ENCODE assay signal across 7 cellular contexts in genomic region chr19:14249012-14249754, GRCh38. TPM values are rescaled to one million over a fixed set of nuclear protein-coding genes. Genes with fewer than 3 reads are reported as not detected.
DNase-seq lines count a peak whose midpoint lies in the region; ATAC-seq, FAIRE-seq and TF ChIP-seq lines count a peak whose summit lies in the region.
"Not testable (repeated sequence)": the region's sequence is repeated elsewhere in the genome, so short reads cannot be mapped to it uniquely, and the experiment has no call there.

No MANE protein-coding gene starts in this region.

- not testable (repeated sequence) for TF ChIP-seq CTCF in GM12875 (IDR thresholded peaks at IDR 0.05; ENCODE audit: borderline replicate concordance, insufficient read depth, low read depth, low read length); WTC11 (IDR thresholded peaks at IDR 0.05); astrocyte (IDR thresholded peaks at IDR 0.05; ENCODE audit: insufficient read depth, low read depth, low read length); foreskin fibroblast (IDR thresholded peaks at IDR 0.05; ENCODE audit: low read depth, low read length); mesothelial cell of epicardium (IDR thresholded peaks at IDR 0.05; ENCODE audit: unreplicated experiment)

- not testable (repeated sequence) for H3K36me3 ChIP-seq in astrocyte (ENCODE audit: insufficient read depth, low read length); small intestine (ENCODE audit: control insufficient read depth in 2 of 2, insufficient read depth in 2 of 2, low read length in 2 of 2)

- peak overlapping the region; percentile 82 for H3K4me2 ChIP-seq in astrocyte (ENCODE audit: low read length)

- peak overlapping the region; percentile 58 for H3K9ac ChIP-seq in astrocyte (ENCODE audit: low read length)

- DNase-seq in NCI-H2196 (lab: John Stamatoyannopoulos, UW; ENCODE audit: unreplicated experiment): peak; percentile 24
- peak; percentile 75 for DNase-seq in WTC11 (ENCODE audit: low spot score)
- not testable (repeated sequence) for DNase-seq in astrocyte (ENCODE audit: low read depth); small intestine
- DNase-seq in foreskin fibroblast: peak in 1 of 2 donors; percentile 36
- peak; percentile 22 to 63 for DNase-seq in mesothelial cell of epicardium (ENCODE audit: low spot score in 2 of 2, unreplicated experiment in 2 of 2)

- H3K36me3 Mint-ChIP-seq in WTC11; astrocyte (ENCODE audit: low read depth, unreplicated experiment); mesothelial cell of epicardium: not testable (repeated sequence)

- not testable (repeated sequence) for FAIRE-seq in astrocyte (lab: Jason Lieb, UNC); small intestine (lab: Jason Lieb, UNC)

- H3K27me3 Mint-ChIP-seq in WTC11 (ENCODE audit: low read depth) (peaks cover 11% of the 10 kb centered on the region), astrocyte (ENCODE audit: low read depth, unreplicated experiment) (peaks cover 13% of the 10 kb centered on the region)
- H3K27me3 Mint-ChIP-seq in mesothelial cell of epicardium (ENCODE audit: low read depth): not testable (repeated sequence)

- H4K20me1 ChIP-seq in astrocyte (ENCODE audit: insufficient read depth, low read length): not testable (repeated sequence)

- 0 to 5% (median 2%) methylated on average over 20 to 39 of the region's 39 CpGs for WGBS in small intestine, 3 donors

- H3K27ac ChIP-seq in astrocyte (ENCODE audit: low read depth, low read length): not testable (repeated sequence)
- peak overlapping the region in 1 of 2 donors; percentile 14 for H3K27ac ChIP-seq in small intestine (ENCODE audit: low read depth in 1 of 2, low read length in 1 of 2)

- peak overlapping the region; percentile 56 for H2AFZ ChIP-seq in astrocyte (ENCODE audit: low read depth, low read length)

- POLR2A ChIA-PET in WTC11 (lab: Charles Lee): interaction anchor here (0.6 to 1.2 kb wide), 5 partner anchors 11 to 1289 kb away, joined by 3 to 4 read pairs (median 3); no protein-coding TSS in a partner anchor

- H3K4me1 Mint-ChIP-seq in WTC11 (peaks cover 17% of the 10 kb centered on the region), mesothelial cell of epicardium (peaks cover 13% of the 10 kb centered on the region)
- not testable (repeated sequence) for H3K4me1 Mint-ChIP-seq in astrocyte (ENCODE audit: low read depth, unreplicated experiment)

- peak overlapping the region; percentile 45 for H3K27ac Mint-ChIP-seq in WTC11
- peak overlapping the region; percentile 47 for H3K27ac Mint-ChIP-seq in astrocyte (ENCODE audit: unreplicated experiment)
- H3K27ac Mint-ChIP-seq in mesothelial cell of epicardium: peak overlapping the region; percentile 69

- not testable (repeated sequence) for H3K9me3 ChIP-seq in astrocyte (ENCODE audit: insufficient read depth, low read depth, low read length); small intestine (ENCODE audit: control insufficient read depth, low read depth)

- H3K4me3 Mint-ChIP-seq in WTC11 (peak overlapping the region; percentile 63), astrocyte (ENCODE audit: unreplicated experiment) (peak overlapping the region; percentile 64), mesothelial cell of epicardium (peak overlapping the region; percentile 66)

- H3K27me3 ChIP-seq in astrocyte (ENCODE audit: insufficient read depth, low read length); small intestine (ENCODE audit: control insufficient read depth in 2 of 2, insufficient read depth in 2 of 2, low read length in 2 of 2): not testable (repeated sequence)

- H3K4me3 ChIP-seq in GM12875 (ENCODE audit: low read depth, low read length): peak overlapping the region; percentile 29
- peak overlapping the region; percentile 23 for H3K4me3 ChIP-seq in astrocyte (ENCODE audit: insufficient read depth, low read depth, low read length)
- peak overlapping the region; percentile 39 to 45 for H3K4me3 ChIP-seq in foreskin fibroblast (ENCODE audit: low read depth in 1 of 2, low read length in 2 of 2)
- peak overlapping the region; percentile 35 to 43 for H3K4me3 ChIP-seq in small intestine (ENCODE audit: low read depth in 1 of 2, low read length in 2 of 2)

- H3K9me3 Mint-ChIP-seq in WTC11; astrocyte (ENCODE audit: unreplicated experiment); mesothelial cell of epicardium: not testable (repeated sequence)

- CTCF ChIA-PET in WTC11 (lab: Charles Lee): interaction anchor here (0.5 to 1.1 kb wide), 4 partner anchors 40 to 99 kb away, joined by 3 to 8 read pairs (median 6); no protein-coding TSS in a partner anchor

- not testable (repeated sequence) for H3K4me1 ChIP-seq in astrocyte (ENCODE audit: insufficient read depth, low read length); small intestine (ENCODE audit: control insufficient read depth in 2 of 2, insufficient read depth in 1 of 2, low read depth in 1 of 2, low read length in 1 of 2)

- ATAC-seq in WTC11: peak; percentile 41

- H3K79me2 ChIP-seq in astrocyte (ENCODE audit: insufficient read depth, low read length): not testable (repeated sequence)

TF ChIP-seq in WTC11, 78 proteins besides CTCF, POLR2A, EP300 and RAD21:
- TF ChIP-seq USF1 (CRISPR knock-in tag; IDR thresholded peaks at IDR 0.05): 0 out of 2 replicates have a peak, but pooled peaks have one; percentile 19

RNA-seq across cellular contexts. Expression of gene ADGRL1, which starts 43.2 kb away (rescaled TPM):
- 128 to 140 TPM (median 140 TPM) in 3 replicates for total RNA-seq in WTC11 (2021)
- 40.9 and 48.9 TPM in 2 replicates for total RNA-seq in astrocyte
- 97.9 to 106 TPM (median 102 TPM) in 3 replicates for total RNA-seq in mesothelial cell of epicardium
- polyA plus RNA-seq in small intestine: 10 to 100 TPM; 11.1 to 22.7 (median 13.4) TPM
